In genomic region chr6:83042671-83043070, GRCh38 we compare ENCODE assay signal across 32 cellular contexts.
"Had no signal": no experiment of that assay in that cellular context is flagged by ENCODE, and none has a peak within 500 bp of the region (broad histone marks: within the 10 kb centered on the region; RNA-seq: fewer than 3 reads in every experiment).

No MANE protein-coding gene starts in this region.

- ATAC-seq: activated CD4-positive, CD25-positive, alpha-beta regulatory T cell treated with anti-CD3 and anti-CD28 coated beads, Interleukin-2, amount 50 U/mL, for 24 hours; body of pancreas; effector memory CD8-positive, alpha-beta T cell; esophagus mucosa; foreskin keratinocyte; right lobe of liver; stimulated activated effector memory CD8-positive, alpha-beta T cell treated with anti-CD3 and anti-CD28 coated beads, Interleukin-12 subunit alpha, Interleukin-12 subunit beta, amount 100 ng/mL, for 72 hours had no signal

- H3K27ac Mint-ChIP-seq: activated naive CD4-positive, alpha-beta T cell treated with anti-CD3 and anti-CD28 coated beads for 36 hours; activated naive CD8-positive, alpha-beta T cell treated with anti-CD3 and anti-CD28 coated beads for 36 hours; activated T-helper 1 cell treated with anti-CD3 and anti-CD28 coated beads, Interleukin-12 subunit alpha, Interleukin-12 subunit beta, Interleukin-2, Interleukin-4 antibody, amounts not matched to agents 30 ng/mL and 10 ng/mL and 1 ng/mL, durations not matched to agents 14 hours and 24 hours and 36 hours; effector memory CD8-positive, alpha-beta T cell; mesothelial cell of epicardium; naive B cell; stimulated activated effector memory CD8-positive, alpha-beta T cell treated with anti-CD3 and anti-CD28 coated beads, Interleukin-12 subunit alpha, Interleukin-12 subunit beta, amount 100 ng/mL, for 72 hours; stimulated activated naive CD8-positive, alpha-beta T cell treated with anti-CD3 and anti-CD28 coated beads, Interleukin-15, Interleukin-2, amounts not matched to agents 100 ng/mL and 50 ng/mL, for 24 hours; T-helper 1 cell treated with Interleukin-12 subunit alpha and Interleukin-12 subunit beta and Interleukin-4 antibody, amounts not matched to agents 30 μg/mL and 1 μg/mL, for 36 hours; type B pancreatic cell had no signal

- H3K36me3 Mint-ChIP-seq: stimulated activated effector memory CD8-positive, alpha-beta T cell treated with anti-CD3 and anti-CD28 coated beads, Interleukin-12 subunit alpha, Interleukin-12 subunit beta, amount 100 ng/mL, for 72 hours had no signal

- H3K9me3 ChIP-seq: adrenal gland, body of pancreas, right lobe of liver, uterus had no signal

- H3K4me1 Mint-ChIP-seq: activated naive CD8-positive, alpha-beta T cell treated with anti-CD3 and anti-CD28 coated beads for 36 hours; stimulated activated effector memory CD8-positive, alpha-beta T cell treated with anti-CD3 and anti-CD28 coated beads, Interleukin-12 subunit alpha, Interleukin-12 subunit beta, amount 100 ng/mL, for 72 hours had no signal

- H3K9me3 Mint-ChIP-seq: activated naive CD4-positive, alpha-beta T cell treated with anti-CD3 and anti-CD28 coated beads for 36 hours; activated naive CD8-positive, alpha-beta T cell treated with anti-CD3 and anti-CD28 coated beads for 36 hours; activated T-helper 1 cell treated with anti-CD3 and anti-CD28 coated beads, Interleukin-12 subunit alpha, Interleukin-12 subunit beta, Interleukin-2, Interleukin-4 antibody, amounts not matched to agents 30 ng/mL and 10 ng/mL and 1 ng/mL, durations not matched to agents 14 hours and 24 hours and 36 hours; effector memory CD8-positive, alpha-beta T cell; naive B cell; neural crest cell; stimulated activated effector memory CD8-positive, alpha-beta T cell treated with anti-CD3 and anti-CD28 coated beads, Interleukin-12 subunit alpha, Interleukin-12 subunit beta, amount 100 ng/mL, for 72 hours; stimulated activated naive CD8-positive, alpha-beta T cell treated with anti-CD3 and anti-CD28 coated beads, Interleukin-15, Interleukin-2, amounts not matched to agents 100 ng/mL and 50 ng/mL, for 24 hours; T-helper 1 cell treated with Interleukin-12 subunit alpha and Interleukin-12 subunit beta and Interleukin-4 antibody, amounts not matched to agents 30 μg/mL and 1 μg/mL, for 36 hours; type B pancreatic cell had no signal

- H3K4me3 ChIP-seq: adrenal gland, body of pancreas, right lobe of liver, uterus had no signal

- DNase-seq: activated CD4-positive, alpha-beta T cell treated with anti-CD3 and anti-CD28 coated beads for 48 hours; activated CD4-positive, alpha-beta T cell treated with anti-CD3 and anti-CD28 coated beads, Interleukin-2, amount 50 U/mL, for 48 hours; activated CD8-positive, alpha-beta memory T cell treated with anti-CD3 and anti-CD28 coated beads, Interleukin-2, amount 50 U/mL, for 4 hours; activated effector memory CD4-positive, alpha-beta T cell treated with anti-CD3 and anti-CD28 coated beads, Interleukin-2, amount 50 U/mL, for 16 hours; activated naive CD4-positive, alpha-beta T cell treated with anti-CD3 and anti-CD28 coated beads for 36 hours; activated naive CD8-positive, alpha-beta T cell treated with anti-CD3 and anti-CD28 coated beads for 36 hours; activated T-cell treated with anti-CD3 and anti-CD28 coated beads, Interleukin-2, amount 50 U/mL, for 1 hour; adrenal gland; aorta; body of pancreas; cortex of kidney; effector memory CD8-positive, alpha-beta T cell; foreskin keratinocyte; mammary epithelial cell; naive B cell; occipital lobe; right lobe of liver; stimulated activated CD4-positive, alpha-beta T cell treated with anti-CD3 and anti-CD28 coated beads, Interleukin-12 subunit alpha, Interleukin-12 subunit beta, amount 100 ng/mL, for 4 hours; stimulated activated CD4-positive, alpha-beta T cell treated with anti-CD3 and anti-CD28 coated beads, Interleukin-4, amount 100 ng/mL, for 24 hours; SW 1271; T1000; uterus; WERI-Rb-1 had no signal

- H3K4me3 Mint-ChIP-seq: activated naive CD4-positive, alpha-beta T cell treated with anti-CD3 and anti-CD28 coated beads for 36 hours; activated naive CD8-positive, alpha-beta T cell treated with anti-CD3 and anti-CD28 coated beads for 36 hours; activated T-helper 1 cell treated with anti-CD3 and anti-CD28 coated beads, Interleukin-12 subunit alpha, Interleukin-12 subunit beta, Interleukin-2, Interleukin-4 antibody, amounts not matched to agents 30 ng/mL and 10 ng/mL and 1 ng/mL, durations not matched to agents 14 hours and 24 hours and 36 hours; effector memory CD8-positive, alpha-beta T cell; mesothelial cell of epicardium; naive B cell; neural crest cell; stimulated activated effector memory CD8-positive, alpha-beta T cell treated with anti-CD3 and anti-CD28 coated beads, Interleukin-12 subunit alpha, Interleukin-12 subunit beta, amount 100 ng/mL, for 72 hours; stimulated activated naive CD8-positive, alpha-beta T cell treated with anti-CD3 and anti-CD28 coated beads, Interleukin-15, Interleukin-2, amounts not matched to agents 100 ng/mL and 50 ng/mL, for 24 hours; T-helper 1 cell treated with Interleukin-12 subunit alpha and Interleukin-12 subunit beta and Interleukin-4 antibody, amounts not matched to agents 30 μg/mL and 1 μg/mL, for 36 hours; type B pancreatic cell had no signal

- H3K27me3 Mint-ChIP-seq: activated naive CD8-positive, alpha-beta T cell treated with anti-CD3 and anti-CD28 coated beads for 36 hours; effector memory CD8-positive, alpha-beta T cell; naive B cell; stimulated activated naive CD8-positive, alpha-beta T cell treated with anti-CD3 and anti-CD28 coated beads, Interleukin-15, Interleukin-2, amounts not matched to agents 100 ng/mL and 50 ng/mL, for 24 hours; type B pancreatic cell had no signal

- H3K4me1 ChIP-seq: adrenal gland, body of pancreas, foreskin keratinocyte, right lobe of liver, uterus had no signal

- H3K27ac ChIP-seq: adrenal gland, body of pancreas, foreskin keratinocyte, right lobe of liver, uterus, WERI-Rb-1 had no signal

- H3K27me3 ChIP-seq: adrenal gland, body of pancreas, foreskin keratinocyte, right lobe of liver, uterus had no signal

- H3K36me3 ChIP-seq: adrenal gland, right lobe of liver, uterus, WERI-Rb-1 had no signal
